Comparison of ENCODE assay signal across 33 cellular contexts in genomic region chr2:31896293-31896692, GRCh38.
"Had no signal": no experiment of that assay in that cellular context is flagged by ENCODE, and none has a peak within 500 bp of the region (broad histone marks: within the 10 kb centered on the region; RNA-seq: fewer than 3 reads in every experiment).

No MANE protein-coding gene starts in this region.

- H3K27ac ChIP-seq: adrenal gland, ascending aorta, body of pancreas, brain microvascular endothelial cell, breast epithelium, cardiac muscle cell had no signal

- H3K36me3 ChIP-seq: adrenal gland, breast epithelium had no signal

- H3K4me1 ChIP-seq: adrenal gland, ascending aorta, body of pancreas, breast epithelium had no signal

- DNase-seq: activated effector memory CD4-positive, alpha-beta T cell treated with anti-CD3 and anti-CD28 coated beads, Interleukin-2, amount 50 U/mL, for 16 hours; activated effector memory CD4-positive, alpha-beta T cell treated with Interleukin-2 at 50 U/mL for 16 hours; activated gamma-delta T cell; activated gamma-delta T cell treated with Interleukin-2 at 50 U/mL for 16 hours; activated naive CD4-positive, alpha-beta T cell; activated naive CD4-positive, alpha-beta T cell treated with anti-CD3 and anti-CD28 coated beads for 36 hours; activated naive CD4-positive, alpha-beta T cell treated with anti-CD3 and anti-CD28 coated beads, Interleukin-2, amount 10 ng/mL, durations not matched to agents 7 days and 5 days; activated naive CD4-positive, alpha-beta T cell treated with anti-CD3 and anti-CD28 coated beads, Interleukin-2, amount 50 U/mL, for 16 hours; activated naive CD4-positive, alpha-beta T cell treated with Interleukin-2 at 50 U/mL for 16 hours; activated naive CD8-positive, alpha-beta T cell treated with anti-CD3 and anti-CD28 coated beads for 36 hours; activated naive CD8-positive, alpha-beta T cell treated with anti-CD3 and anti-CD28 coated beads, Interleukin-2, amount 10 ng/mL, durations not matched to agents 7 days and 5 days; activated naive CD8-positive, alpha-beta T cell treated with anti-CD3 and anti-CD28 coated beads, Interleukin-2, amount 50 U/mL, for 24 hours; activated T-cell treated with anti-CD3 and anti-CD28 coated beads, Interleukin-2, amount 50 U/mL, for 24 hours; activated T-cell treated with anti-CD3 and anti-CD28 coated beads, Interleukin-2, amount 50 U/mL, for 4 hours; activated T-cell treated with anti-CD3 and anti-CD28 coated beads, Interleukin-2, amount 50 U/mL, for 48 hours; activated T-cell treated with anti-CD3 and anti-CD28 coated beads, Interleukin-2, amount 50 U/mL, for 72 hours; adrenal gland; amniotic stem cell; amygdala; anterior cingulate cortex; aorta; body of pancreas; brain microvascular endothelial cell; caudate nucleus; central memory CD4-positive, alpha-beta T cell; cerebellar nuclear complex had no signal

- H3K27me3 ChIP-seq: adrenal gland, ascending aorta, body of pancreas, brain microvascular endothelial cell, breast epithelium, cardiac muscle cell had no signal

- H3K9me3 ChIP-seq: adrenal gland, ascending aorta had no signal

- H3K4me3 ChIP-seq: adrenal gland, ascending aorta, body of pancreas, breast epithelium, cardiac muscle cell had no signal

- FAIRE-seq: astrocyte, bronchial epithelial cell had no signal

- ATAC-seq: activated naive CD4-positive, alpha-beta T cell treated with anti-CD3 and anti-CD28 coated beads, Interleukin-2, amount 50 U/mL, for 72 hours; activated naive CD8-positive, alpha-beta T cell treated with anti-CD3 and anti-CD28 coated beads, Interleukin-2, amount 50 U/mL, for 24 hours; activated T-cell treated with anti-CD3 and anti-CD28 coated beads, Interleukin-2, amount 50 U/mL, for 4 hours; activated T-cell treated with anti-CD3 and anti-CD28 coated beads, Interleukin-2, amount 50 U/mL, for 72 hours; activated T-helper 17 cell treated with anti-CD3 and anti-CD28 coated beads, Interleukin-2, amount 50 U/mL, for 72 hours; body of pancreas had no signal
